1 cellular context compared by ENCODE assay signal in the genomic region with DNA sequence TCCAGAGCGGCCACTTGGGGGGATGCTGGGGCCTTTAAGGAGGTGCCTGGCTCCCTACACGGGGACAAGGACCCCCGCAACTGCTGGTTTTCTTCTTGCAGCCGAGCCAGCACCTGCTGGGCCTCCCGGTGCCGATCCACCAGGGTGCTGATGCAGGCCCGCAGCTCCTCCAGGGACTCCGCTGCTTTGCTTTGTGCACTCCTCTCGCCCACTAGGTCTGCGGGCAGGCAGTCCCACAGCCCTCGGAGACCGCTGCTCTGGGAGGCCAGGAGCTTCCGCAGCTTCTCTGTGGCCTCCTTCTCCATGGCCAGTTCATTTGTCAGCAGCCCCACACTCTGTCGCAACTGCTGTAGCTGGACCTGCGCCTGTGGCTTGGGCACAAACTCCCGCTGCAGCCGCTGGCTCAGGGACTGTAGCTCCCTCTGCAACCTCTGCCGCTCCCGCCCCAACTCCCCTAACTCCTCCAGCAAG.
TF ChIP-seq lines count a peak whose summit lies in the region.

No MANE protein-coding gene starts in this region.

TF ChIP-seq in WTC11, 78 proteins besides CTCF, POLR2A, EP300 and RAD21 (continued from another document):
- TF ChIP-seq, protein P1, sequence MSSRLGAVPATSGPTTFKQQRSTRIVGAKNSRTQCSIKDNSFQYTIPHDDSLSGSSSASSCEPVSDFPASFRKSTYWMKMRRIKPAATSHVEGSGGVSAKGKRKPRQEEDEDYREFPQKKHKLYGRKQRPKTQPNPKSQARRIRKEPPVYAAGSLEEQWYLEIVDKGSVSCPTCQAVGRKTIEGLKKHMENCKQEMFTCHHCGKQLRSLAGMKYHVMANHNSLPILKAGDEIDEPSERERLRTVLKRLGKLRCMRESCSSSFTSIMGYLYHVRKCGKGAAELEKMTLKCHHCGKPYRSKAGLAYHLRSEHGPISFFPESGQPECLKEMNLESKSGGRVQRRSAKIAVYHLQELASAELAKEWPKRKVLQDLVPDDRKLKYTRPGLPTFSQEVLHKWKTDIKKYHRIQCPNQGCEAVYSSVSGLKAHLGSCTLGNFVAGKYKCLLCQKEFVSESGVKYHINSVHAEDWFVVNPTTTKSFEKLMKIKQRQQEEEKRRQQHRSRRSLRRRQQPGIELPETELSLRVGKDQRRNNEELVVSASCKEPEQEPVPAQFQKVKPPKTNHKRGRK (CRISPR knock-in tag; IDR thresholded peaks at IDR 0.05; ENCODE audit: borderline replicate concordance) = no peak
